ENCODE assay signal across 30 cellular contexts in the genomic region with DNA sequence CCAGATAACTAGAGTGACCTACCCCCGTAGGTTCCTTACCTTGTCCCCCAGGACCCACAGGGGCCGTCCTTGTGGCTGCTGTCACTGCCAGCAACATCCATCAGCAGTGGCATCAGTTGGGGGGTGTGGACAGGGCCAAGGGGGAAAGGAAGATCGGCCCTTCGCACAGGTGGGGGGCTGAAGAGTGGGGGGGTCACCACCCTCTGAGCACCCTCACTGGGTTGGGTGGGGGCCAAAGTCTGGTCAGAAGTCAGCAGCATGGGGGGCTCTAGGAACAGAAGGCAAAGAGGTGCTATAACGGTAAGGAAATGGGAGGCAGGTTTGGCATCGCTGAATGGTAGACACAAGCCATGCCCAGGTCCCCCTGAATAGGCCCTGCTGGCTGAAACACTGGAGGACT. TPM values are rescaled to one million over a fixed set of nuclear protein-coding genes. Genes with fewer than 3 reads are reported as not detected.
"Had no signal": no experiment of that assay in that cellular context is flagged by ENCODE, and none has a peak within 500 bp of the region (broad histone marks: within the 10 kb centered on the region; RNA-seq: fewer than 3 reads in every experiment).

No MANE protein-coding gene starts in this region.

- H3K27ac Mint-ChIP-seq: dendritic cell treated with granulocyte-macrophage colony-stimulating factor and Interleukin-4, amounts not matched to agents 40 ng/mL and 50 ng/mL, for 4 days; effector memory CD8-positive, alpha-beta T cell; endodermal cell had no signal

- H3K9me3 Mint-ChIP-seq: dendritic cell treated with granulocyte-macrophage colony-stimulating factor and Interleukin-4, amounts not matched to agents 40 ng/mL and 50 ng/mL, for 4 days; effector memory CD8-positive, alpha-beta T cell; endodermal cell had no signal

- ATAC-seq: effector memory CD8-positive, alpha-beta T cell; esophagus mucosa; gastrocnemius medialis; heart right ventricle; left cardiac atrium; left lung; left ventricle myocardium superior had no signal

- H3K4me3 Mint-ChIP-seq: dendritic cell treated with granulocyte-macrophage colony-stimulating factor and Interleukin-4, amounts not matched to agents 40 ng/mL and 50 ng/mL, for 4 days; effector memory CD8-positive, alpha-beta T cell; endodermal cell had no signal

- H3K27me3 Mint-ChIP-seq: dendritic cell treated with granulocyte-macrophage colony-stimulating factor and Interleukin-4, amounts not matched to agents 40 ng/mL and 50 ng/mL, for 4 days had no signal

- H3K27me3 ChIP-seq: colonic mucosa, esophagus squamous epithelium, gastrocnemius medialis, left lung had no signal

- H3K36me3 ChIP-seq: colonic mucosa, esophagus squamous epithelium, gastrocnemius medialis, heart right ventricle, left lung, lower lobe of right lung had no signal

- H3K4me3 ChIP-seq: colonic mucosa, esophagus squamous epithelium, gastrocnemius medialis, heart right ventricle, left lung, lower lobe of right lung had no signal

- H3K4me1 Mint-ChIP-seq: endodermal cell had no signal

- H3K4me1 ChIP-seq: colonic mucosa, esophagus squamous epithelium, gastrocnemius medialis, heart right ventricle, left lung, lower lobe of right lung had no signal

- H3K9me3 ChIP-seq: colonic mucosa, esophagus squamous epithelium, gastrocnemius medialis, heart right ventricle, left lung, lower lobe of right lung had no signal

- DNase-seq: colonic mucosa; cortex of kidney; effector CD8-positive, alpha-beta T cell; effector memory CD8-positive, alpha-beta T cell; endodermal cell; erythroblast; esophagus squamous epithelium; foreskin fibroblast; foreskin melanocyte; gastrocnemius medialis; glutamatergic neuron; head of caudate nucleus; heart right ventricle; hippocampal formation; left cardiac atrium; left lung; left ventricle myocardium superior; lower lobe of right lung; mesenchymal stem cell; midbrain had no signal

RNA-seq across cellular contexts. Expression of a gene that starts 4.6 kb away (rescaled TPM):
- total RNA-seq: chondrocyte, colonic mucosa, dermis microvascular lymphatic vessel endothelial cell, endodermal cell, esophagus mucosa, esophagus squamous epithelium, gastrocnemius medialis, glomerular endothelial cell, heart right ventricle, kidney epithelial cell, left cardiac atrium, left lung, left ventricle myocardium superior, lower leg skin, lower lobe of right lung, lung microvascular endothelial cell, mononuclear cell, mucosa of gallbladder had no signal
